Comparison of ENCODE assay signal across 25 cellular contexts in genomic region chr10:18527692-18528091, GRCh38.
DNase-seq lines count a peak whose midpoint lies in the region; ATAC-seq and TF ChIP-seq lines count a peak whose summit lies in the region.
"Had no signal": no experiment of that assay in that cellular context is flagged by ENCODE, and none has a peak within 500 bp of the region (broad histone marks: within the 10 kb centered on the region; RNA-seq: fewer than 3 reads in every experiment).

No MANE protein-coding gene starts in this region.

- intact Hi-C loops in IMR-90 (cut with micrococcal nuclease) = loop anchor here (10.0 kb wide), 1 partner anchor 183 kb away; no protein-coding TSS in a partner anchor

- peak overlapping the region; percentile 61 for H3K4ac ChIP-seq in IMR-90 (ENCODE audit: low read depth, low read length)

- in situ Hi-C loops in IMR-90 (cut with MboI; ENCODE audit: low sequenced_read_pairs) = no loop called here

- H3K4me3 ChIP-seq in IMR-90 (ENCODE audit: insufficient read depth, low read depth, low read length) (no peak overlapping the region), fibroblast of villous mesenchyme (ENCODE audit: low read depth, low read length) (no peak overlapping the region)
- H3K4me3 ChIP-seq: BLaER1 treated with 17β-estradiol and CSF1 and Interleukin-3, amounts not matched to agents 10 nM and 100 nM; GM12878; GM23338; HAP-1; SK-N-MC had no signal

- H2BK120ac ChIP-seq in IMR-90 (ENCODE audit: low read depth, low read length) = peak overlapping the region; percentile 35; the same call in 1 of the 2 replicates

- 0 out of 2 replicates have a peak overlapping the region, but pooled peaks have one; percentile 19 for H3K14ac ChIP-seq in IMR-90 (replicated peaks; ENCODE audit: low read depth, low read length)

- dilution Hi-C loops in IMR-90 (cut with HindIII; ENCODE audit: low sequenced_read_pairs, unreplicated experiment) = no loop called here

- TF ChIP-seq CTCF in IMR-90 (conservative IDR thresholded peaks at IDR 0.05; ENCODE audit: low read depth, low read length) = no peak
- no peak for TF ChIP-seq CTCF in fibroblast of villous mesenchyme (IDR thresholded peaks at IDR 0.05; ENCODE audit: insufficient read depth, low read depth, low read length)
- no peak for TF ChIP-seq CTCF in nephron progenitor cell (IDR thresholded peaks at IDR 0.05)

- H3K27ac Mint-ChIP-seq in nephron progenitor cell = peak overlapping the region; percentile 22

- TF ChIP-seq RAD21 in IMR-90 (IDR thresholded peaks at IDR 0.05; ENCODE audit: low read length) = no peak

- no peak for TF ChIP-seq POLR2A in IMR-90 (IDR thresholded peaks at IDR 0.05; ENCODE audit: low read depth, low read length)

- 0 out of 2 replicates have a peak overlapping the region, but pooled peaks have one; percentile 11 for H2BK20ac ChIP-seq in IMR-90 (ENCODE audit: low read depth, low read length)

- H3K56ac ChIP-seq in IMR-90 (ENCODE audit: extremely low read depth, insufficient read depth, low read length) = no peak overlapping the region

- peak overlapping the region; percentile 62; the same call in 1 of the 2 replicates for H4K91ac ChIP-seq in IMR-90 (ENCODE audit: insufficient read depth, low read depth, low read length)

- no peak overlapping the region for H3K23ac ChIP-seq in IMR-90 (ENCODE audit: low read depth, low read length)

- peaks cover 4% of the 10 kb centered on the region; the same call in 1 of the 2 replicates for H3K9me3 ChIP-seq in IMR-90 (ENCODE audit: control insufficient read depth, insufficient read depth, low read length)
- H3K9me3 ChIP-seq: Caco-2, HAP-1 had no signal

- POLR2A ChIA-PET in IMR-90 (lab: Charles Lee; ENCODE audit: unreplicated experiment) = no interaction called here

- no peak overlapping the region for H2AK9ac ChIP-seq in IMR-90 (replicated peaks; ENCODE audit: low read depth, low read length, poor library complexity)

- H3K36me3 ChIP-seq in IMR-90 (ENCODE audit: control insufficient read depth, insufficient read depth, low read length) = no peaks in the 10 kb centered on the region

- CTCF ChIA-PET in IMR-90 (lab: Yijun Ruan, JAX) = no interaction called here

- H4K5ac ChIP-seq in IMR-90 (ENCODE audit: low read depth, low read length) = peak overlapping the region; percentile 77

- H3K36me3 Mint-ChIP-seq in nephron progenitor cell (ENCODE audit: low read depth) = peaks cover 42% of the 10 kb centered on the region

- DNase-seq in IMR-90 (peak; percentile 69), NCI-H82 treated with DMSO at 0.1 percent for 48 hours (lab: John Stamatoyannopoulos, UW; ENCODE audit: unreplicated experiment) (peak; percentile 32), fibroblast of villous mesenchyme (ENCODE audit: low read depth) (peak; percentile 50), nephron progenitor cell (no peak), NCI-H1417 (lab: John Stamatoyannopoulos, UW) (no peak), NOMO-1 treated with dmso at 0.1 percent for 144 hours (lab: John Stamatoyannopoulos, UW; ENCODE audit: unreplicated experiment) (no peak)
- no peak for DNase-seq in stimulated activated naive CD4-positive, alpha-beta T cell treated with Interleukin-2 at 50 U/mL for 16 hours (lab: John Stamatoyannopoulos, UW)
- DNase-seq: Caco-2; CD4-positive, alpha-beta memory T cell; DND-41; KBM-7; NCI-H1092 treated with DMSO at 0.1 percent for 48 hours; NCI-H146; NCI-H2081; NCI-H2171; NCI-H345; NCI-H524 treated with DMSO at 0.1 percent for 48 hours; SHP77 had no signal

- H3K27me3 Mint-ChIP-seq in nephron progenitor cell (ENCODE audit: low read depth, poor library complexity) = peaks cover 4% of the 10 kb centered on the region
- H3K27me3 Mint-ChIP-seq: CD4-positive, alpha-beta memory T cell had no signal

- H3K27ac ChIP-seq in IMR-90 (ENCODE audit: insufficient read depth, low read length) = peak overlapping the region; percentile 95; the same call in 1 of the 2 replicates
- H3K27ac ChIP-seq: BLaER1 treated with 17β-estradiol and CSF1 and Interleukin-3, amounts not matched to agents 10 nM and 100 nM; HL-60; SK-N-MC had no signal

- ATAC-seq in IMR-90 (ENCODE audit: low read depth) = peak; percentile 69
- ATAC-seq: GM12878, GM23338, HepG2 had no signal

- H3K4me1 ChIP-seq in IMR-90 (ENCODE audit: control insufficient read depth, insufficient read depth, low read length) = peaks cover 10% of the 10 kb centered on the region
- H3K4me1 ChIP-seq: Caco-2, HAP-1 had no signal

- peak overlapping the region in 1 of 2 experiments; percentile 15; a peak in 1 of 4 replicates for H4K8ac ChIP-seq in IMR-90 (ENCODE audit: low read depth in 2 of 2, low read length in 2 of 2)

- no peak overlapping the region for H3K9ac ChIP-seq in IMR-90 (ENCODE audit: low read depth, low read length)
- H3K9ac ChIP-seq: BLaER1 treated with 17β-estradiol and CSF1 and Interleukin-3, amounts not matched to agents 10 nM and 100 nM had no signal

- H3K27me3 ChIP-seq in IMR-90 (ENCODE audit: control insufficient read depth, insufficient read depth, low read length) = no peaks in the 10 kb centered on the region
- H3K27me3 ChIP-seq: BLaER1 treated with 17β-estradiol and CSF1 and Interleukin-3, amounts not matched to agents 10 nM and 100 nM had no signal

- no TSS peak for BruUV-seq in IMR-90 (replicated peaks; lab: Mats Ljungman, UMichigan)

- H3K9me3 Mint-ChIP-seq in nephron progenitor cell = peaks cover 27% of the 10 kb centered on the region

- H4K20me1 ChIP-seq in IMR-90 (ENCODE audit: insufficient read depth, low read length) = no peaks in the 10 kb centered on the region
- H4K20me1 ChIP-seq: BLaER1 treated with 17β-estradiol and CSF1 and Interleukin-3, amounts not matched to agents 10 nM and 100 nM had no signal

- peak overlapping the region; percentile 73 for H2BK5ac ChIP-seq in IMR-90 (ENCODE audit: low read depth, low read length, poor library complexity, severe bottlenecking)

- no peak overlapping the region for H2AFZ ChIP-seq in IMR-90 (replicated peaks; ENCODE audit: low read length, poor library complexity)
- H2AFZ ChIP-seq: GM23338 had no signal

- no peaks in the 10 kb centered on the region for H3K79me1 ChIP-seq in IMR-90 (ENCODE audit: low read depth in 1 of 2, low read length in 2 of 2)

- peak overlapping the region; percentile 67 for H3K4me2 ChIP-seq in IMR-90 (ENCODE audit: low read depth, low read length)
- H3K4me2 ChIP-seq: BLaER1 treated with 17β-estradiol and CSF1 and Interleukin-3, amounts not matched to agents 10 nM and 100 nM; GM23338 had no signal

- H3K4me3 Mint-ChIP-seq in nephron progenitor cell = no peak overlapping the region
- H3K4me3 Mint-ChIP-seq: CD4-positive, alpha-beta memory T cell; GM23338 had no signal

- peaks cover 28% of the 10 kb centered on the region for H3K4me1 Mint-ChIP-seq in nephron progenitor cell
- H3K4me1 Mint-ChIP-seq: CD4-positive, alpha-beta memory T cell had no signal

- WGBS in IMR-90 (ENCODE audit: extremely low coverage in 2 of 2, insufficient read length in 1 of 2), 2 experiments = no CpG with 5 or more reads among the region's 2 CpGs

- peak overlapping the region; percentile 54; the same call in 1 of the 3 replicates for H2BK15ac ChIP-seq in IMR-90 (ENCODE audit: low read depth, low read length)

- H2AK5ac ChIP-seq in IMR-90 (ENCODE audit: low read depth, low read length) = no peak overlapping the region

- H3K9me1 ChIP-seq in IMR-90 (ENCODE audit: insufficient read depth, low read length) = peaks cover 4% of the 10 kb centered on the region

- H3K18ac ChIP-seq in IMR-90 (ENCODE audit: low read depth, low read length) = peak overlapping the region; percentile 62

TF ChIP-seq in IMR-90, 13 proteins besides CTCF, POLR2A, EP300 and RAD21:
- no peak for TF ChIP-seq CHD1 (IDR thresholded peaks at IDR 0.05; ENCODE audit: low read depth, low read length)
- TF ChIP-seq CEBPB (IDR thresholded peaks at IDR 0.05; ENCODE audit: low read depth, low read length) = no peak
- no peak for TF ChIP-seq MXI1 (IDR thresholded peaks at IDR 0.05; ENCODE audit: borderline replicate concordance, low read depth, low read length)
- TF ChIP-seq BHLHE40 (IDR thresholded peaks at IDR 0.05; ENCODE audit: low read depth, low read length) = no peak
- TF ChIP-seq RCOR1 (IDR thresholded peaks at IDR 0.05; ENCODE audit: insufficient replicate concordance, low read length) = no peak
- no peak for TF ChIP-seq SMC3 (IDR thresholded peaks at IDR 0.05; ENCODE audit: low read depth, low read length)
- no peak for TF ChIP-seq NFE2L2 (IDR thresholded peaks at IDR 0.05; ENCODE audit: low read depth, low read length)
- no peak for TF ChIP-seq FOS (IDR thresholded peaks at IDR 0.05; ENCODE audit: low read depth, low read length)
- TF ChIP-seq USF2 (IDR thresholded peaks at IDR 0.05; ENCODE audit: low read depth, low read length) = no peak
- no peak for TF ChIP-seq MAZ (IDR thresholded peaks at IDR 0.05; ENCODE audit: borderline replicate concordance, low read depth, low read length)

Comparison
In these comparisons a context has a peak if more than half of its experiments do, and no peak if none do; other contexts are left out.
1. DNase-seq: peak in IMR-90 (single experiment), NCI-H82 treated with DMSO at 0.1 percent for 48 hours (single experiment) and fibroblast of villous mesenchyme (single experiment); none in nephron progenitor cell (single experiment), NCI-H1417 (0 of 3), stimulated activated naive CD4-positive, alpha-beta T cell treated with Interleukin-2 at 50 U/mL for 16 hours (single experiment) and NOMO-1 treated with dmso at 0.1 percent for 144 hours (single experiment).